ENCODE assay signal across 11 cellular contexts in genomic region chr3:52047295-52047960, GRCh38. TPM values are rescaled to one million over a fixed set of nuclear protein-coding genes. Genes with fewer than 3 reads are reported as not detected.
DNase-seq lines count a peak whose midpoint lies in the region; ATAC-seq, FAIRE-seq and TF ChIP-seq lines count a peak whose summit lies in the region.
"Had no signal": no experiment of that assay in that cellular context is flagged by ENCODE, and none has a peak within 500 bp of the region (broad histone marks: within the 10 kb centered on the region; RNA-seq: fewer than 3 reads in every experiment).

No MANE protein-coding gene starts in this region.

- peaks cover 26% of the 10 kb centered on the region for H3K36me3 ChIP-seq in bronchial epithelial cell (ENCODE audit: control insufficient read depth, insufficient read depth, low read length)
- H3K36me3 ChIP-seq in stomach, result peaks cover 27 to 43% (median 38%) of the 10 kb centered on the region in 4 donors
- H3K36me3 ChIP-seq in H7 (replicated peaks; ENCODE audit: control insufficient read depth, insufficient read depth, low read length), result peaks cover 15% of the 10 kb centered on the region

- intact Hi-C loops in stomach (cut with DNase I; ENCODE audit: low total_unique reads), result no loop called here

- no peaks in the 10 kb centered on the region for H3K27me3 ChIP-seq in bronchial epithelial cell (ENCODE audit: control insufficient read depth, insufficient read depth, low read length)
- no peaks in the 10 kb centered on the region for H3K27me3 ChIP-seq in stomach
- no peaks in the 10 kb centered on the region for H3K27me3 ChIP-seq in H7 (ENCODE audit: control insufficient read depth, insufficient read depth, low read length)

- no peak overlapping the region for H3K4me3 Mint-ChIP-seq in T-helper 17 cell
- H3K4me3 Mint-ChIP-seq: stimulated activated memory B cell treated with anti-CD40 and anti-IgM and Interleukin-4, amounts not matched to agents 10 μg/mL and 1 μg/mL and 100 μg/mL, for 72 hours had no signal

- WGBS in stomach, 5 donors, result 28 to 71% (median 49%) methylated on average over 9 to 20 of the region's 20 CpGs

- FAIRE-seq in bronchial epithelial cell (lab: Jason Lieb, UNC), result peak; percentile 43

- no peak for TF ChIP-seq POLR2A in stomach (IDR thresholded peaks at IDR 0.05)

- TF ChIP-seq CTCF in bronchial epithelial cell (IDR thresholded peaks at IDR 0.05; ENCODE audit: insufficient read depth, low read length, severe bottlenecking), result no peak
- TF ChIP-seq CTCF in stomach (IDR thresholded peaks at IDR 0.05), result no peak

- no peak overlapping the region for H3K27ac Mint-ChIP-seq in T-helper 17 cell
- H3K27ac Mint-ChIP-seq: stimulated activated memory B cell treated with anti-CD40 and anti-IgM and Interleukin-4, amounts not matched to agents 10 μg/mL and 1 μg/mL and 100 μg/mL, for 72 hours had no signal

- H3K4me3 ChIP-seq in bronchial epithelial cell (ENCODE audit: low read depth, low read length) (no peak overlapping the region), stomach (no peak overlapping the region), H7 (ENCODE audit: insufficient read depth, low read depth, low read length) (no peak overlapping the region)

- no peak for TF ChIP-seq EP300 in stomach (IDR thresholded peaks at IDR 0.05)

- peaks cover 3% of the 10 kb centered on the region for H3K36me3 Mint-ChIP-seq in T-helper 17 cell (ENCODE audit: low read depth)

- DNase-seq in HT1080 (ENCODE audit: low read depth) (peak; percentile 77), bronchial epithelial cell (ENCODE audit: low read depth) (peak; percentile 83), kidney tubule cell (ENCODE audit: low spot score) (peak; percentile 37), stomach (peak; percentile 80), T-helper 17 cell (no peak), H7 (no peak), DMS153 treated with DMSO at 0.1 percent for 48 hours (lab: John Stamatoyannopoulos, UW; ENCODE audit: unreplicated experiment) (no peak)
- DNase-seq: activated CD4-positive, alpha-beta T cell treated with anti-CD3 and anti-CD28 coated beads for 4 hours; Kasumi-1 had no signal

- H3K4me1 ChIP-seq in stomach, result peaks cover 47 to 65% (median 55%) of the 10 kb centered on the region in 4 donors

- H3K27me3 Mint-ChIP-seq in T-helper 17 cell, result no peaks in the 10 kb centered on the region
- H3K27me3 Mint-ChIP-seq: stimulated activated memory B cell treated with anti-CD40 and anti-IgM and Interleukin-4, amounts not matched to agents 10 μg/mL and 1 μg/mL and 100 μg/mL, for 72 hours had no signal

- H3K4me1 Mint-ChIP-seq in T-helper 17 cell, result peaks cover 30% of the 10 kb centered on the region

- no peak for ATAC-seq in GM21786 (IDR thresholded peaks at IDR 0.05; ENCODE audit: unreplicated experiment)
- no peak for ATAC-seq in T-helper 17 cell

- H3K27ac ChIP-seq in stomach, result peak overlapping the region; percentile 51 to 79 (median 77)

- no peaks in the 10 kb centered on the region for H3K9me3 ChIP-seq in stomach
- no peaks in the 10 kb centered on the region for H3K9me3 ChIP-seq in T-helper 17 cell (ENCODE audit: control insufficient read depth, low read length, poor library complexity, severe bottlenecking)

RNA-seq across cellular contexts. Expression of gene DUSP7, which starts 8.9 kb away (rescaled TPM):
- 31.9 and 39.9 TPM in 2 replicates for total RNA-seq in HT1080 (2014; rRNA removed; shearing (Covaris generic))
- 25.3 and 26.9 TPM in 2 replicates for polyA plus RNA-seq in HT1080 (2015; cell fraction: cytosol; rRNA removed)
- 16.4 and 17.2 TPM in 2 replicates for polyA plus RNA-seq in HT1080 (2015; cell fraction: nucleus; rRNA removed)
- total RNA-seq in bronchial epithelial cell, result 38.2 and 42.4 TPM in 2 replicates
- total RNA-seq in stomach, result 10 to 100 TPM in 1 of 5 donors, 1 to 10 TPM in 3, under 1 TPM in 1; 0.58 to 23.7 (median 4.6) TPM
- 10 to 100 TPM in 1 of 3 donors, 1 to 10 TPM in 2; 4.9 to 11.2 (median 5.1) TPM for polyA plus RNA-seq in stomach
- 10 to 100 TPM; 15.8 to 18.6 TPM for total RNA-seq in T-helper 17 cell
- total RNA-seq in H7 (2014; rRNA removed; shearing (Covaris generic)), result 19.5 and 21.7 TPM in 2 replicates

RNA-seq across cellular contexts. Expression of gene RPL29, which starts 51.7 kb away (rescaled TPM):
- total RNA-seq in HT1080 (2014; rRNA removed; shearing (Covaris generic)), result 1,388 and 1,455 TPM in 2 replicates
- 1,897 and 2,150 TPM in 2 replicates for polyA plus RNA-seq in HT1080 (2015; cell fraction: cytosol; rRNA removed)
- 718 and 788 TPM in 2 replicates for polyA plus RNA-seq in HT1080 (2015; cell fraction: nucleus; rRNA removed)
- total RNA-seq in bronchial epithelial cell (1,196 and 1,940 TPM in 2 replicates), stomach (1,000 to 10,000 TPM in 1 of 5 donors, 100 to 1,000 TPM in 4; 144 to 1,657 (median 865) TPM), T-helper 17 cell (1,000 to 10,000 TPM; 1,359 to 1,493 TPM)
- 1,000 to 10,000 TPM; 2,501 to 3,071 (median 2,933) TPM for polyA plus RNA-seq in stomach
- total RNA-seq in H7 (2014; rRNA removed; shearing (Covaris generic)), result 1,001 and 1,107 TPM in 2 replicates

Comparison
In these comparisons a context has a peak if more than half of its experiments do, and no peak if none do; other contexts are left out.
1. DNase-seq: peak in HT1080 (single experiment), bronchial epithelial cell (single experiment), kidney tubule cell (single experiment) and stomach (single experiment); none in T-helper 17 cell (0 of 3), H7 (single experiment) and DMS153 treated with DMSO at 0.1 percent for 48 hours (single experiment).